1 cellular context compared by ENCODE assay signal in the genomic region with DNA sequence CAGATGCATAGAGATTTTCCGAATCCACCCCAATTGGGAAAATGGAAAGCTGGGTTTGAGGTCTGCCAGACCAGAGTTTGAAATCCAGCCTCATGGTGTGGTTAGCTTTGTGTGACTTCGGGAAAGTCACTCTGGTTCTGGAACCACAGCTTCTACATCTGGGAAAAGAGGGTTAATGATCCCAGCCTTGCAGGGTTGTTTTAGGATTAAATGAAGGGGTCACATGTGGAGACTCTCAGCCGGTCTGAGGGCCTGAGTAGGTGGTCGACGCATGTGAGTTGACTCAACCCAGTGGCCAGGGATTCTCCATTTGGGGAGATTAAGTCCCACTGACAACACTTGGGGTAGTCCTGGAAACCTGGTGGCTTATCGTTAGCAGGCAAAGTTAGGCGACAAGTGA.
A peak's percentile ranks its signal among the peaks of the same experiment; 100 is the strongest.
TF ChIP-seq lines count a peak whose summit lies in the region.

No MANE protein-coding gene starts in this region.

TF ChIP-seq in K562, 482 proteins besides CTCF, POLR2A, EP300 and RAD21:
- no peak for TF ChIP-seq MYBL2 (IDR thresholded peaks at IDR 0.05; ENCODE audit: low read depth)
- no peak for TF ChIP-seq MYBL2 (CRISPR knock-in tag; IDR thresholded peaks at IDR 0.05; ENCODE audit: borderline replicate concordance)
- TF ChIP-seq ZFP36 (IDR thresholded peaks at IDR 0.05; ENCODE audit: low read depth, low read length, partially characterized antibody), result no peak
- peak; percentile 29; the same call in 1 of the 2 replicates for TF ChIP-seq RFX1 (IDR thresholded peaks at IDR 0.05)
TF ChIP-seq in K562: peak in this region for 1.
